ENCODE assay signal across 21 cellular contexts in the genomic region with DNA sequence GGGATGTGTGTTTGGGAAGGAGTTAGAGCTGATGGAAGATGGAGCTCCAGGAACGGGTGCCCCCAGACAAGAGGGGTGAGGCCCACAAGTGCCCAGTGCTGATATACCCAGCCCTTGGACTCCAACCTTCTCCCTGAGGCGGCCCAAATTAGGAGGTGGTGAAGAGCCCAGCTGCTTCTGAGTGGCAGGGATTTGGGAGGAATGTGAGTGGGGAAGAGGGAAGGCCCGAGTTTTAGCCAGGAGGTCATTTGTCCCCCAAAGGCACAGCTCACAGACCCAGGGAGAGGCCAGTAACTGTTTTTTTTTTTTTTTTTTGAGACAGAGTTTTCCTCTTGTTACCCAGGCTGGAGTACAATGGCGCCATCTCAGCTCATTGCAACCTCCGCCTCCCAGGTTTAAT. TPM values are rescaled to one million over a fixed set of nuclear protein-coding genes. Genes with fewer than 3 reads are reported as not detected.
"Had no signal": no experiment of that assay in that cellular context is flagged by ENCODE, and none has a peak within 500 bp of the region (broad histone marks: within the 10 kb centered on the region; RNA-seq: fewer than 3 reads in every experiment).

No MANE protein-coding gene starts in this region.

- DNase-seq: activated CD4-positive, alpha-beta T cell treated with anti-CD3 and anti-CD28 coated beads for 36 hours; activated CD4-positive, CD25-positive, alpha-beta regulatory T cell; activated CD8-positive, alpha-beta memory T cell treated with anti-CD3 and anti-CD28 coated beads, Interleukin-2, amount 10 ng/mL, durations not matched to agents 7 days and 5 days; activated CD8-positive, alpha-beta T cell treated with anti-CD3 and anti-CD28 coated beads, Interleukin-2, amount 10 ng/mL, durations not matched to agents 7 days and 5 days; activated naive CD4-positive, alpha-beta T cell; activated T-cell treated with anti-CD3 and anti-CD28 coated beads, Interleukin-2, amount 50 U/mL, for 72 hours; effector CD8-positive, alpha-beta T cell; esophagus squamous epithelium; foreskin melanocyte; islet precursor cell; left ventricle myocardium inferior; stimulated activated CD4-positive, alpha-beta T cell treated with anti-CD3 and anti-CD28 coated beads, Interleukin-2, amount 100 ng/mL, for 48 hours; stimulated activated naive CD8-positive, alpha-beta T cell treated with anti-CD3 and anti-CD28 coated beads, Interleukin-15, amount 100 ng/mL, for 72 hours; T-helper 2 cell had no signal

- H3K27ac ChIP-seq: epithelial cell of prostate, esophagus squamous epithelium, hepatocyte, left ventricle myocardium inferior had no signal

- H3K79me2 ChIP-seq: hepatocyte had no signal

- H3K4me3 ChIP-seq: hepatocyte, lung had no signal

- H3K27ac Mint-ChIP-seq: activated CD4-positive, alpha-beta T cell treated with anti-CD3 and anti-CD28 coated beads for 36 hours; activated CD8-positive, alpha-beta memory T cell treated with anti-CD3 and anti-CD28 coated beads, Interleukin-2, amount 10 ng/mL, durations not matched to agents 7 days and 5 days; activated CD8-positive, alpha-beta T cell treated with anti-CD3 and anti-CD28 coated beads, Interleukin-2, amount 10 ng/mL, durations not matched to agents 7 days and 5 days; activated naive CD4-positive, alpha-beta T cell treated with anti-CD3 and anti-CD28 coated beads, Interleukin-2, amount 50 U/mL, for 72 hours; activated T-cell treated with anti-CD3 and anti-CD28 coated beads, Interleukin-2, amount 50 U/mL, for 72 hours had no signal

- H3K36me3 ChIP-seq: esophagus squamous epithelium, left ventricle myocardium inferior, tibial nerve had no signal

- H2AFZ ChIP-seq: hepatocyte had no signal

- H3K9me3 ChIP-seq: esophagus squamous epithelium, left ventricle myocardium inferior, tibial nerve had no signal

- H3K36me3 Mint-ChIP-seq: activated CD8-positive, alpha-beta memory T cell treated with anti-CD3 and anti-CD28 coated beads, Interleukin-2, amount 10 ng/mL, durations not matched to agents 7 days and 5 days; activated naive CD4-positive, alpha-beta T cell treated with anti-CD3 and anti-CD28 coated beads, Interleukin-2, amount 50 U/mL, for 72 hours had no signal

- ATAC-seq: activated CD4-positive, alpha-beta T cell treated with anti-CD3 and anti-CD28 coated beads for 36 hours; activated CD8-positive, alpha-beta memory T cell treated with anti-CD3 and anti-CD28 coated beads, Interleukin-2, amount 10 ng/mL, durations not matched to agents 7 days and 5 days; activated CD8-positive, alpha-beta T cell treated with anti-CD3 and anti-CD28 coated beads, Interleukin-2, amount 10 ng/mL, durations not matched to agents 7 days and 5 days; activated T-cell treated with anti-CD3 and anti-CD28 coated beads, Interleukin-2, amount 50 U/mL, for 72 hours had no signal

- H3K4me2 ChIP-seq: hepatocyte had no signal

- H3K4me1 Mint-ChIP-seq: activated CD8-positive, alpha-beta memory T cell treated with anti-CD3 and anti-CD28 coated beads, Interleukin-2, amount 10 ng/mL, durations not matched to agents 7 days and 5 days had no signal

- H3K4me3 Mint-ChIP-seq: activated CD4-positive, alpha-beta T cell treated with anti-CD3 and anti-CD28 coated beads for 36 hours; activated CD8-positive, alpha-beta memory T cell treated with anti-CD3 and anti-CD28 coated beads, Interleukin-2, amount 10 ng/mL, durations not matched to agents 7 days and 5 days; activated CD8-positive, alpha-beta T cell treated with anti-CD3 and anti-CD28 coated beads, Interleukin-2, amount 10 ng/mL, durations not matched to agents 7 days and 5 days; central memory CD8-positive, alpha-beta T cell; stimulated activated naive CD8-positive, alpha-beta T cell treated with anti-CD3 and anti-CD28 coated beads, Interleukin-15, amount 100 ng/mL, for 72 hours had no signal

- H3K9me3 Mint-ChIP-seq: activated naive CD4-positive, alpha-beta T cell treated with anti-CD3 and anti-CD28 coated beads, Interleukin-2, amount 50 U/mL, for 72 hours; activated T-cell treated with anti-CD3 and anti-CD28 coated beads, Interleukin-2, amount 50 U/mL, for 72 hours; central memory CD8-positive, alpha-beta T cell; stimulated activated naive CD8-positive, alpha-beta T cell treated with anti-CD3 and anti-CD28 coated beads, Interleukin-15, amount 100 ng/mL, for 72 hours had no signal

RNA-seq across cellular contexts. Expression of a gene that starts 1.2 kb away (rescaled TPM):
- total RNA-seq: activated CD8-positive, alpha-beta T cell treated with anti-CD3 and anti-CD28 coated beads, Interleukin-2, amount 10 ng/mL, durations not matched to agents 7 days and 5 days; pulmonary artery endothelial cell had no signal
